In genomic region chr6:10837997-10838793, GRCh38 we compare ENCODE assay signal across 8 cellular contexts. TPM values are rescaled to one million over a fixed set of nuclear protein-coding genes. Genes with fewer than 3 reads are reported as not detected.
DNase-seq lines count a peak whose midpoint lies in the region; ATAC-seq and TF ChIP-seq lines count a peak whose summit lies in the region.

A gene with protein sequence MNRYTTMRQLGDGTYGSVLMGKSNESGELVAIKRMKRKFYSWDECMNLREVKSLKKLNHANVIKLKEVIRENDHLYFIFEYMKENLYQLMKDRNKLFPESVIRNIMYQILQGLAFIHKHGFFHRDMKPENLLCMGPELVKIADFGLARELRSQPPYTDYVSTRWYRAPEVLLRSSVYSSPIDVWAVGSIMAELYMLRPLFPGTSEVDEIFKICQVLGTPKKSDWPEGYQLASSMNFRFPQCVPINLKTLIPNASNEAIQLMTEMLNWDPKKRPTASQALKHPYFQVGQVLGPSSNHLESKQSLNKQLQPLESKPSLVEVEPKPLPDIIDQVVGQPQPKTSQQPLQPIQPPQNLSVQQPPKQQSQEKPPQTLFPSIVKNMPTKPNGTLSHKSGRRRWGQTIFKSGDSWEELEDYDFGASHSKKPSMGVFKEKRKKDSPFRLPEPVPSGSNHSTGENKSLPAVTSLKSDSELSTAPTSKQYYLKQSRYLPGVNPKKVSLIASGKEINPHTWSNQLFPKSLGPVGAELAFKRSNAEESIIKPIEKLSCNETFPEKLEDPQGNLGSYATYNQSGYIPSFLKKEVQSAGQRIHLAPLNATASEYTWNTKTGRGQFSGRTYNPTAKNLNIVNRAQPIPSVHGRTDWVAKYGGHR (minus strand): TSS chr6:10838539. CDS start chr6:10830648, 7,891 bp downstream.

- 0% methylated on average over 2 of the region's 53 CpGs; no CpG with 5 or more reads in 1 of the 2 donors for WGBS in gastroesophageal sphincter (ENCODE audit: low coverage in 1 of 2), 2 donors

- H3K79me2 ChIP-seq in MM.1S (ENCODE audit: low read length), result no peaks in the 10 kb centered on the region

- H3F3A ChIP-seq in MM.1S (ENCODE audit: insufficient read depth, low read length), result no peaks in the 10 kb centered on the region

- H3K9me2 ChIP-seq in MM.1S (replicated peaks; ENCODE audit: insufficient read depth, low read length), result no peaks in the 10 kb centered on the region

- H3K4me1 ChIP-seq in HAP-1 (peaks cover 9% of the 10 kb centered on the region), MM.1S (ENCODE audit: low read length) (peaks cover 4% of the 10 kb centered on the region; the same call in 1 of the 2 replicates), gastroesophageal sphincter (peaks cover 0 to 24% (median 9%) of the 10 kb centered on the region in 3 donors)

- H3K4me3 ChIP-seq in HAP-1 (peak within 1 kb of the TSS; percentile 56), MM.1S (ENCODE audit: low read length) (peak within 1 kb of the TSS; percentile 74), gastroesophageal sphincter (peak within 1 kb of the TSS; percentile 36 to 67)

- DNase-seq in G401 (ENCODE audit: low spot score) (peak; percentile 70), HAP-1 (ENCODE audit: low spot score in 2 of 2) (peak; percentile 85 to 92), MM.1S (peak; percentile 91), SIG-M5 treated with dmso at 0.1 percent for 504 hours (lab: John Stamatoyannopoulos, UW; ENCODE audit: unreplicated experiment) (peak; percentile 80), non-pigmented ciliary epithelial cell (ENCODE audit: low read depth) (peak; percentile 13), substantia nigra (lab: John Stamatoyannopoulos, UW) (peak; percentile 9 to 85 (median 65))
- peak; percentile 35 to 70 (median 44) for DNase-seq in activated naive CD4-positive, alpha-beta T cell (lab: John Stamatoyannopoulos, UW)

- ATAC-seq in gastroesophageal sphincter, result peak; percentile 91

- H3K27me3 ChIP-seq in HAP-1 (ENCODE audit: low read depth), result peaks cover 9% of the 10 kb centered on the region
- peaks cover 37% of the 10 kb centered on the region for H3K27me3 ChIP-seq in MM.1S (replicated peaks; ENCODE audit: insufficient read depth, low read length)
- H3K27me3 ChIP-seq in gastroesophageal sphincter, result peaks cover 44% of the 10 kb centered on the region

- peak within 1 kb of the TSS; percentile 96 for H3K4me2 ChIP-seq in MM.1S (ENCODE audit: low read depth, low read length)

- H2AFZ ChIP-seq in MM.1S (ENCODE audit: low read length), result peak within 1 kb of the TSS; percentile 82

- H3K9me3 ChIP-seq in HAP-1, result peaks cover 2% of the 10 kb centered on the region; the same call in 1 of the 2 replicates
- no peaks in the 10 kb centered on the region for H3K9me3 ChIP-seq in MM.1S (replicated peaks; ENCODE audit: insufficient read depth, low read length)
- peaks cover 0 to 6% (median 0%) of the 10 kb centered on the region in 3 donors for H3K9me3 ChIP-seq in gastroesophageal sphincter

- no peaks in the 10 kb centered on the region for H4K20me1 ChIP-seq in MM.1S (ENCODE audit: insufficient read depth, low read length)

- no peak for TF ChIP-seq EP300 in gastroesophageal sphincter (IDR thresholded peaks at IDR 0.05)

- H3K36me3 ChIP-seq in HAP-1 (replicated peaks) (no peaks in the 10 kb centered on the region), MM.1S (replicated peaks; ENCODE audit: insufficient read depth, low read length) (no peaks in the 10 kb centered on the region), gastroesophageal sphincter (no peaks in the 10 kb centered on the region)

- TF ChIP-seq CTCF in MM.1S (IDR thresholded peaks at IDR 0.05; ENCODE audit: low read length), result no peak
- no peak for TF ChIP-seq CTCF in gastroesophageal sphincter (IDR thresholded peaks at IDR 0.05)

- in situ Hi-C loops in G401 (cut with HindIII; ENCODE audit: low sequenced_read_pairs) (no loop called here), HAP-1 (cut with MboI; ENCODE audit: low sequenced_read_pairs) (no loop called here)

- peak in 1 of 2 donors; percentile 15 for TF ChIP-seq POLR2A in gastroesophageal sphincter (IDR thresholded peaks at IDR 0.05)

- H3K27ac ChIP-seq in MM.1S (ENCODE audit: low read length) (peak within 1 kb of the TSS; percentile 39; the same call in 1 of the 2 replicates), gastroesophageal sphincter (peak within 1 kb of the TSS in 1 of 4 donors; percentile 67), substantia nigra (ENCODE audit: low read depth, low read length, poor library complexity, severe bottlenecking) (no peak within 1 kb of the TSS)

- H3K9ac ChIP-seq in MM.1S (ENCODE audit: low read length), result peak within 1 kb of the TSS; percentile 76

RNA-seq across cellular contexts. Expression of the gene that starts here (rescaled TPM):
- 0.18 and 0.95 TPM in 2 replicates for total RNA-seq in G401 (2014; rRNA removed; shearing (Covaris generic))
- under 1 TPM in 2 of 4 donors, not detected in 2; 0.07 to 0.67 TPM for total RNA-seq in gastroesophageal sphincter

Comparison
In these comparisons a context has a peak if more than half of its experiments do, and no peak if none do; other contexts are left out.
1. Peak in DNase-seq in G401; RNA of the gene not detected or under 1 TPM.
2. Peak in ATAC-seq and H3K4me3 ChIP-seq in gastroesophageal sphincter; RNA of the gene not detected or under 1 TPM.
3. DNase-seq: peak in every context shown above with its lines; median percentile 91 in MM.1S; 88 in HAP-1; 80 in SIG-M5 treated with dmso at 0.1 percent for 504 hours; 70 in G401; 65 in substantia nigra; 44 in activated naive CD4-positive, alpha-beta T cell; 13 in non-pigmented ciliary epithelial cell.